8 cellular contexts compared by ENCODE assay signal in genomic region chr17:48106802-48107136, GRCh38. TPM values are rescaled to one million over a fixed set of nuclear protein-coding genes. Genes with fewer than 3 reads are reported as not detected.
DNase-seq lines count a peak whose midpoint lies in the region; ATAC-seq and TF ChIP-seq lines count a peak whose summit lies in the region.

No MANE protein-coding gene starts in this region.

- ATAC-seq in esophagus mucosa (no peak), HG03442 (IDR thresholded peaks at IDR 0.05; ENCODE audit: unreplicated experiment) (no peak), HG03196 (IDR thresholded peaks at IDR 0.05; ENCODE audit: unreplicated experiment) (no peak)

- peak overlapping the region; percentile 95 for H3K4me3 ChIP-seq in brain microvascular endothelial cell (ENCODE audit: low read depth, low read length)
- peak overlapping the region; percentile 74 for H3K4me3 ChIP-seq in mesendoderm (ENCODE audit: low read length)
- H3K4me3 ChIP-seq in urinary bladder (ENCODE audit: low read depth, low read length) = peak overlapping the region; percentile 68

- TF ChIP-seq CTCF in brain microvascular endothelial cell (IDR thresholded peaks at IDR 0.05; ENCODE audit: low read depth, low read length, missing control alignments) = no peak

- H3K56ac ChIP-seq in mesendoderm (ENCODE audit: low read length) = peak overlapping the region; percentile 91

- peak overlapping the region; percentile 98 for H3K4me3 Mint-ChIP-seq in activated naive CD4-positive, alpha-beta T cell treated with anti-CD3 and anti-CD28 coated beads, Interleukin-2, amount 50 U/mL, for 24 hours

- H3K27me3 Mint-ChIP-seq in activated naive CD4-positive, alpha-beta T cell treated with anti-CD3 and anti-CD28 coated beads, Interleukin-2, amount 50 U/mL, for 24 hours = no peaks in the 10 kb centered on the region

- H3K36me3 ChIP-seq in brain microvascular endothelial cell (replicated peaks) (no peaks in the 10 kb centered on the region), mesendoderm (ENCODE audit: control insufficient read depth, insufficient read depth, low read length) (no peaks in the 10 kb centered on the region), urinary bladder (ENCODE audit: insufficient read depth) (no peaks in the 10 kb centered on the region)

- H2BK5ac ChIP-seq in mesendoderm (ENCODE audit: low read length) = no peak overlapping the region

- H3K79me1 ChIP-seq in mesendoderm (ENCODE audit: low read length) = peaks cover 5% of the 10 kb centered on the region

- H3K9me3 Mint-ChIP-seq in activated naive CD4-positive, alpha-beta T cell treated with anti-CD3 and anti-CD28 coated beads, Interleukin-2, amount 50 U/mL, for 24 hours = no peaks in the 10 kb centered on the region

- no peak overlapping the region for H3K23ac ChIP-seq in mesendoderm (ENCODE audit: low read length)

- no peaks in the 10 kb centered on the region for H3K36me3 Mint-ChIP-seq in activated naive CD4-positive, alpha-beta T cell treated with anti-CD3 and anti-CD28 coated beads, Interleukin-2, amount 50 U/mL, for 24 hours

- peaks cover 59% of the 10 kb centered on the region for H3K4me1 Mint-ChIP-seq in activated naive CD4-positive, alpha-beta T cell treated with anti-CD3 and anti-CD28 coated beads, Interleukin-2, amount 50 U/mL, for 24 hours

- H3K18ac ChIP-seq in mesendoderm (ENCODE audit: low read length) = no peak overlapping the region

- in situ Hi-C loops in brain microvascular endothelial cell (cut with HindIII; ENCODE audit: low pct_ligation_motif_present, low sequenced_read_pairs) = no loop called here

- WGBS in mesendoderm (ENCODE audit: extremely low coverage, insufficient coverage, low lambda C conversion rate) = no CpG with 5 or more reads among the region's 13 CpGs
- WGBS in urinary bladder = 44% methylated on average over 13 of the region's 13 CpGs

- H3K79me2 ChIP-seq in mesendoderm (ENCODE audit: control insufficient read depth, insufficient read depth, low read length) = peaks cover 12% of the 10 kb centered on the region

- no peak overlapping the region for H4K8ac ChIP-seq in mesendoderm (ENCODE audit: low read depth, low read length)

- no peak overlapping the region for H3K27ac ChIP-seq in brain microvascular endothelial cell
- no peak overlapping the region for H3K27ac ChIP-seq in mesendoderm (ENCODE audit: low read depth, low read length)
- H3K27ac ChIP-seq in urinary bladder (ENCODE audit: low read depth) = peak overlapping the region; percentile 97

- peak overlapping the region; percentile 99 for H3K4me2 ChIP-seq in mesendoderm (ENCODE audit: low read length)

- H3K9ac ChIP-seq in mesendoderm (ENCODE audit: low read length) = peak overlapping the region; percentile 87

- no peaks in the 10 kb centered on the region for H3K4me1 ChIP-seq in mesendoderm (ENCODE audit: control insufficient read depth, low read depth, low read length)
- no peaks in the 10 kb centered on the region for H3K4me1 ChIP-seq in urinary bladder (ENCODE audit: insufficient read depth)

- H3K27me3 ChIP-seq in brain microvascular endothelial cell (replicated peaks) (no peaks in the 10 kb centered on the region), mesendoderm (ENCODE audit: insufficient read depth, low read length, poor library complexity) (no peaks in the 10 kb centered on the region)

- H3K4ac ChIP-seq in mesendoderm (ENCODE audit: low read depth, low read length) = no peak overlapping the region

- no peak overlapping the region for H2BK15ac ChIP-seq in mesendoderm (replicated peaks; ENCODE audit: low read depth)

- DNase-seq in activated naive CD4-positive, alpha-beta T cell treated with anti-CD3 and anti-CD28 coated beads, Interleukin-2, amount 50 U/mL, for 16 hours = no peak
- DNase-seq in brain microvascular endothelial cell = no peak
- DNase-seq in mesendoderm = no peak

- H4K5ac ChIP-seq in mesendoderm (ENCODE audit: low read length) = no peak overlapping the region

- no peak overlapping the region for H2AK5ac ChIP-seq in mesendoderm (ENCODE audit: low read length)

- peak overlapping the region; percentile 95 for H3K27ac Mint-ChIP-seq in activated naive CD4-positive, alpha-beta T cell treated with anti-CD3 and anti-CD28 coated beads, Interleukin-2, amount 50 U/mL, for 24 hours

- no peak overlapping the region for H2BK120ac ChIP-seq in mesendoderm (ENCODE audit: low read depth, low read length)

RNA-seq across cellular contexts. Expression of gene SNX11, which starts 0.8 kb away (rescaled TPM):
- 10.0 TPM for polyA plus RNA-seq in mesendoderm (2013, experiment 1 of 2)
- 10.2 TPM for polyA plus RNA-seq in mesendoderm (2013, experiment 2 of 2)
- total RNA-seq in urinary bladder (7.3 TPM), esophagus mucosa (17.4 TPM)
- 20.7 TPM for polyA plus RNA-seq in urinary bladder

RNA-seq across cellular contexts. Expression of gene CBX1, which starts 5.5 kb away (rescaled TPM):
- polyA plus RNA-seq in mesendoderm (2013, experiment 1 of 2) = 127 TPM
- 125 TPM for polyA plus RNA-seq in mesendoderm (2013, experiment 2 of 2)
- total RNA-seq in urinary bladder (53.3 TPM), esophagus mucosa (29.2 TPM)
- polyA plus RNA-seq in urinary bladder = 60.4 TPM

RNA-seq across cellular contexts. Expression of gene NFE2L1, which starts 58.6 kb away (rescaled TPM):
- 110 TPM for polyA plus RNA-seq in mesendoderm (2013, experiment 1 of 2)
- 112 TPM for polyA plus RNA-seq in mesendoderm (2013, experiment 2 of 2)
- total RNA-seq in urinary bladder (53.1 TPM), esophagus mucosa (90.4 TPM)
- 163 TPM for polyA plus RNA-seq in urinary bladder
